In genomic region chr11:67163006-67163405, GRCh38 we compare ENCODE assay signal across 33 cellular contexts. TPM values are rescaled to one million over a fixed set of nuclear protein-coding genes. Genes with fewer than 3 reads are reported as not detected.
DNase-seq lines count a peak whose midpoint lies in the region; ATAC-seq, FAIRE-seq and TF ChIP-seq lines count a peak whose summit lies in the region.
"Had no signal": no experiment of that assay in that cellular context is flagged by ENCODE, and none has a peak within 500 bp of the region (broad histone marks: within the 10 kb centered on the region; RNA-seq: fewer than 3 reads in every experiment).

No MANE protein-coding gene starts in this region.

- no peak for DNase-seq in CD4-positive, alpha-beta T cell
- DNase-seq in DMS79 (lab: John Stamatoyannopoulos, UW) (peak; percentile 22), GM10248 (ENCODE audit: extremely low spot score) (no peak), RCC 7860 (ENCODE audit: low spot score) (no peak), NCI-H345 treated with DMSO at 0.1 percent for 48 hours (lab: John Stamatoyannopoulos, UW; ENCODE audit: unreplicated experiment) (no peak)
- DNase-seq in activated naive CD8-positive, alpha-beta T cell treated with anti-CD3 and anti-CD28 coated beads, Interleukin-2, amount 50 U/mL, for 24 hours, result no peak
- no peak for DNase-seq in natural killer cell treated with Interleukin-12 subunit alpha and Interleukin-12 subunit beta and Interleukin-15 and Interleukin-18, amount 100 ng/mL, for 72 hours (ENCODE audit: low spot score)
- DNase-seq: activated CD4-positive, alpha-beta memory T cell treated with anti-CD3 and anti-CD28 coated beads, Interleukin-2, amount 10 ng/mL, durations not matched to agents 7 days and 5 days; activated CD4-positive, CD25-positive, alpha-beta regulatory T cell treated with anti-CD3 and anti-CD28 coated beads, Interleukin-2, amount 50 U/mL, for 72 hours; activated effector memory CD4-positive, alpha-beta T cell treated with anti-CD3 and anti-CD28 coated beads, Interleukin-2, amount 50 U/mL, for 16 hours; C1 segment of cervical spinal cord; caudate nucleus; erythroblast; glutamatergic neuron; GM23248; left ventricle myocardium inferior; mesendoderm; NCI-H1105; NCI-H187 treated with DMSO at 0.1 percent for 48 hours; NCI-H2227 treated with DMSO at 0.1 percent for 48 hours; nucleus accumbens; SHP77; stimulated activated CD4-positive, alpha-beta T cell treated with anti-CD3 and anti-CD28 coated beads, Interleukin-12 subunit alpha, Interleukin-12 subunit beta, amount 100 ng/mL, for 4 hours; stimulated activated CD4-positive, alpha-beta T cell treated with anti-CD3 and anti-CD28 coated beads, Interleukin-2, amount 100 ng/mL, for 48 hours; T-helper 2 cell; trophoblast cell had no signal

- ATAC-seq in CD4-positive, alpha-beta T cell (ENCODE audit: poor library complexity), result no peak
- no peak for ATAC-seq in activated naive CD8-positive, alpha-beta T cell treated with anti-CD3 and anti-CD28 coated beads, Interleukin-2, amount 50 U/mL, for 24 hours
- ATAC-seq in natural killer cell treated with Interleukin-12 subunit alpha and Interleukin-12 subunit beta and Interleukin-15 and Interleukin-18, amount 100 ng/mL, for 72 hours, result no peak
- ATAC-seq: Panc1, sciatic nerve had no signal

- FAIRE-seq in RCC 7860 (lab: Jason Lieb, UNC), result no peak
- FAIRE-seq: GM18507, GM19239, islet of Langerhans had no signal

- CTCF ChIA-PET in CD4-positive, alpha-beta T cell (lab: Charles Lee), result no interaction called here
- CTCF ChIA-PET in GM10248 (lab: Yijun Ruan, JAX), result interaction anchor here (1.1 to 1.7 kb wide), 2 partner anchors 10 to 68 kb away, joined by 4 to 5 read pairs; no protein-coding TSS in a partner anchor

- peaks cover 41% of the 10 kb centered on the region for H3K36me3 Mint-ChIP-seq in CD4-positive, alpha-beta T cell (ENCODE audit: low read depth)
- peaks cover 18% of the 10 kb centered on the region for H3K36me3 Mint-ChIP-seq in activated naive CD8-positive, alpha-beta T cell treated with anti-CD3 and anti-CD28 coated beads, Interleukin-2, amount 50 U/mL, for 24 hours (ENCODE audit: low read depth)
- peaks cover 5% of the 10 kb centered on the region for H3K36me3 Mint-ChIP-seq in natural killer cell treated with Interleukin-12 subunit alpha and Interleukin-12 subunit beta and Interleukin-15 and Interleukin-18, amount 100 ng/mL, for 72 hours

- peaks cover 81% of the 10 kb centered on the region for H3K4me1 Mint-ChIP-seq in CD4-positive, alpha-beta T cell (ENCODE audit: low read depth)
- peaks cover 50% of the 10 kb centered on the region for H3K4me1 Mint-ChIP-seq in activated naive CD8-positive, alpha-beta T cell treated with anti-CD3 and anti-CD28 coated beads, Interleukin-2, amount 50 U/mL, for 24 hours
- H3K4me1 Mint-ChIP-seq in natural killer cell treated with Interleukin-12 subunit alpha and Interleukin-12 subunit beta and Interleukin-15 and Interleukin-18, amount 100 ng/mL, for 72 hours (ENCODE audit: low read depth in 2 of 2), result peaks cover 40 to 57% of the 10 kb centered on the region in 2 donors

- intact Hi-C loops in CD4-positive, alpha-beta T cell (cut with DNase I, micrococcal nuclease), result loop anchor here in 1 of 2 experiments (5.0 kb wide), 1 partner anchor 41 kb away; no protein-coding TSS in a partner anchor

- H3K27me3 ChIP-seq in CD4-positive, alpha-beta T cell (ENCODE audit: control insufficient read depth, insufficient read depth, low read length), result no peaks in the 10 kb centered on the region

- no peak overlapping the region for H3K4me3 Mint-ChIP-seq in CD4-positive, alpha-beta T cell
- no peak overlapping the region for H3K4me3 Mint-ChIP-seq in activated naive CD8-positive, alpha-beta T cell treated with anti-CD3 and anti-CD28 coated beads, Interleukin-2, amount 50 U/mL, for 24 hours
- peak overlapping the region; percentile 28 for H3K4me3 Mint-ChIP-seq in natural killer cell treated with Interleukin-12 subunit alpha and Interleukin-12 subunit beta and Interleukin-15 and Interleukin-18, amount 100 ng/mL, for 72 hours
- H3K4me3 Mint-ChIP-seq: activated CD4-positive, alpha-beta memory T cell treated with anti-CD3 and anti-CD28 coated beads, Interleukin-2, amount 10 ng/mL, durations not matched to agents 7 days and 5 days; IgD-negative memory B cell had no signal

- no peak for TF ChIP-seq CTCF in CD4-positive, alpha-beta T cell (IDR thresholded peaks at IDR 0.05)
- no peak for TF ChIP-seq CTCF in GM10248 (IDR thresholded peaks at IDR 0.05; ENCODE audit: control extremely low read depth, extremely low read depth, low read depth, missing control alignments)

- no peaks in the 10 kb centered on the region for H3K27me3 Mint-ChIP-seq in CD4-positive, alpha-beta T cell
- H3K27me3 Mint-ChIP-seq in activated naive CD8-positive, alpha-beta T cell treated with anti-CD3 and anti-CD28 coated beads, Interleukin-2, amount 50 U/mL, for 24 hours, result no peaks in the 10 kb centered on the region
- no peaks in the 10 kb centered on the region for H3K27me3 Mint-ChIP-seq in natural killer cell treated with Interleukin-12 subunit alpha and Interleukin-12 subunit beta and Interleukin-15 and Interleukin-18, amount 100 ng/mL, for 72 hours
- H3K27me3 Mint-ChIP-seq: activated CD4-positive, alpha-beta memory T cell treated with anti-CD3 and anti-CD28 coated beads, Interleukin-2, amount 10 ng/mL, durations not matched to agents 7 days and 5 days; IgD-negative memory B cell had no signal

- POLR2A ChIA-PET in CD4-positive, alpha-beta T cell (lab: Charles Lee), result no interaction called here
- POLR2A ChIA-PET in GM10248 (lab: Yijun Ruan, JAX), result no interaction called here

- H3K9me3 Mint-ChIP-seq in CD4-positive, alpha-beta T cell, result no peaks in the 10 kb centered on the region
- H3K9me3 Mint-ChIP-seq in activated naive CD8-positive, alpha-beta T cell treated with anti-CD3 and anti-CD28 coated beads, Interleukin-2, amount 50 U/mL, for 24 hours, result no peaks in the 10 kb centered on the region
- H3K9me3 Mint-ChIP-seq in natural killer cell treated with Interleukin-12 subunit alpha and Interleukin-12 subunit beta and Interleukin-15 and Interleukin-18, amount 100 ng/mL, for 72 hours, result no peaks in the 10 kb centered on the region
- H3K9me3 Mint-ChIP-seq: activated CD4-positive, alpha-beta memory T cell treated with anti-CD3 and anti-CD28 coated beads, Interleukin-2, amount 10 ng/mL, durations not matched to agents 7 days and 5 days; IgD-negative memory B cell had no signal

- H3K27ac Mint-ChIP-seq in CD4-positive, alpha-beta T cell, result peak overlapping the region; percentile 24
- H3K27ac Mint-ChIP-seq in activated naive CD8-positive, alpha-beta T cell treated with anti-CD3 and anti-CD28 coated beads, Interleukin-2, amount 50 U/mL, for 24 hours, result peak overlapping the region; percentile 5
- peak overlapping the region in 1 of 2 donors; percentile 25 for H3K27ac Mint-ChIP-seq in natural killer cell treated with Interleukin-12 subunit alpha and Interleukin-12 subunit beta and Interleukin-15 and Interleukin-18, amount 100 ng/mL, for 72 hours
- H3K27ac Mint-ChIP-seq: activated CD4-positive, alpha-beta memory T cell treated with anti-CD3 and anti-CD28 coated beads, Interleukin-2, amount 10 ng/mL, durations not matched to agents 7 days and 5 days had no signal

- no peaks in the 10 kb centered on the region for H3K9me3 ChIP-seq in CD4-positive, alpha-beta T cell (ENCODE audit: control insufficient read depth, low read length)
- H3K9me3 ChIP-seq: left ventricle myocardium inferior, prostate gland had no signal

- H3K27ac ChIP-seq in CD4-positive, alpha-beta T cell (ENCODE audit: low read depth, low read length), result no peak overlapping the region
- H3K27ac ChIP-seq: GM23248, left ventricle myocardium inferior, prostate gland had no signal

RNA-seq across cellular contexts. Expression of gene KDM2A, which starts 43.9 kb away (rescaled TPM):
- total RNA-seq in CD4-positive, alpha-beta T cell, result 100 to 1,000 TPM; 410 to 412 TPM
- total RNA-seq in natural killer cell treated with Interleukin-12 subunit alpha and Interleukin-12 subunit beta and Interleukin-15 and Interleukin-18, amount 100 ng/mL, for 72 hours, result 100 to 1,000 TPM; 151 to 178 TPM
